Comparison of ENCODE assay signal across 8 cellular contexts in the genomic region with DNA sequence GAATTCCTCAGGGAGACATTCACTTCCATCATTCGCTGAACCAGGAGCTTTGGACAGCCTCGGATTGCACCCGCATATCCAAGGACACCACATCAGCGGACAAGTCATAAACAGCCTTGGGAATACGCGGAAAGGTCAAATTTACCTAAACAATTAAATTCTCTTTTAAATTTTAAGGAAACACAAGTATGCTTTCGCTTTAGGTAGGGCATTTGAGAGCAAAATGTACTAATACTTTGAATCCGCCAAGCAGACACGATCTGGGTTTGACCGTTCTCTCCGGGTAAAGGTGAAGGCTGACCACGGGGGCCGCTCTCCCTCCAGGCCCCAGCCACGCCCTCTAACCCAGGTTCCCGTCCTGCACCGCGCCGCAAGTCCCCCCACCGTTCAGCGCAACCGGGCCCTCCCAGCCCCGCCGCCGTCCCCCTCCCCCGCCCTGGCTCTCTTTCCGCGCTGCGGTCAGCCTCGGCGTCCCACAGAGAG. TPM values are rescaled to one million over a fixed set of nuclear protein-coding genes. Genes with fewer than 3 reads are reported as not detected.
DNase-seq lines count a peak whose midpoint lies in the region; ATAC-seq and TF ChIP-seq lines count a peak whose summit lies in the region.

No MANE protein-coding gene starts in this region.

- 0 out of 2 replicates have a peak overlapping the region, but pooled peaks have one; percentile 81 for H2AFZ ChIP-seq in Karpas-422 (ENCODE audit: low read length)
- H2AFZ ChIP-seq in parathyroid adenoma, result peak overlapping the region; percentile 92

- peak; percentile 79 for DNase-seq in GDM1 (lab: John Stamatoyannopoulos, UW)
- DNase-seq in H4 (ENCODE audit: low spot score), result peak; percentile 67
- peak; percentile 92 for DNase-seq in Karpas-422
- DNase-seq in SHP77 treated with DMSO at 0.1 percent for 48 hours (lab: John Stamatoyannopoulos, UW), result peak; percentile 75
- DNase-seq in adipocyte (ENCODE audit: low read depth), result peak; percentile 81
- peak; percentile 89 to 92 (median 90) for DNase-seq in heart left ventricle
- peak; percentile 89 for DNase-seq in ureter (ENCODE audit: low spot score)

- intact Hi-C loops in heart left ventricle (cut with DNase I), result loop anchor here in 5 of 10 donors (1.0 to 5.0 kb wide), 2 partner anchors 62 to 63 kb away; a partner anchor contains a TSS

- WGBS in heart left ventricle, 4 donors, result 1 to 4% (median 3%) methylated on average over 12 to 30 of the region's 30 CpGs

- H3K9me2 ChIP-seq in Karpas-422 (replicated peaks; ENCODE audit: insufficient read depth, low read length), result no peaks in the 10 kb centered on the region

- H3K4me3 ChIP-seq in Karpas-422 (ENCODE audit: low read length) (peak overlapping the region; percentile 93), adipocyte (ENCODE audit: low read length) (peak overlapping the region; percentile 98), heart left ventricle (peak overlapping the region; percentile 62 to 89 (median 82)), parathyroid adenoma (ENCODE audit: low read depth, low read length) (peak overlapping the region; percentile 76)

- peaks cover 34% of the 10 kb centered on the region for H3K4me1 ChIP-seq in Karpas-422 (ENCODE audit: low read length)
- peaks cover 29% of the 10 kb centered on the region for H3K4me1 ChIP-seq in adipocyte (ENCODE audit: control insufficient read depth, insufficient read depth, low read length)
- peaks cover 0 to 32% (median 21%) of the 10 kb centered on the region in 12 donors for H3K4me1 ChIP-seq in heart left ventricle
- no peaks in the 10 kb centered on the region for H3K4me1 ChIP-seq in parathyroid adenoma

- H3K27ac ChIP-seq in Karpas-422 (ENCODE audit: low read length), result peak overlapping the region; percentile 82
- H3K27ac ChIP-seq in heart left ventricle, result peak overlapping the region; percentile 79 to 98 (median 94)
- peak overlapping the region; percentile 91 for H3K27ac ChIP-seq in parathyroid adenoma

- ATAC-seq in heart left ventricle, result peak; percentile 92 to 96 (median 94)

- peak overlapping the region; percentile 79 for H3K4me2 ChIP-seq in Karpas-422 (ENCODE audit: low read depth, low read length, poor library complexity, severe bottlenecking)
- H3K4me2 ChIP-seq in parathyroid adenoma (ENCODE audit: low read length), result peak overlapping the region; percentile 90

- peaks cover 10% of the 10 kb centered on the region; the same call in 1 of the 2 replicates for H3K36me3 ChIP-seq in Karpas-422 (ENCODE audit: insufficient read depth, low read length)
- H3K36me3 ChIP-seq in adipocyte (ENCODE audit: control insufficient read depth, insufficient read depth, low read length, severe bottlenecking), result peaks cover 4% of the 10 kb centered on the region
- H3K36me3 ChIP-seq in heart left ventricle, result peaks cover 0 to 4% (median 0%) of the 10 kb centered on the region in 9 donors
- H3K36me3 ChIP-seq in parathyroid adenoma (ENCODE audit: control insufficient read depth, insufficient read depth, low read length), result no peaks in the 10 kb centered on the region

- no peaks in the 10 kb centered on the region for H3K27me3 ChIP-seq in Karpas-422 (ENCODE audit: low read length)
- no peaks in the 10 kb centered on the region for H3K27me3 ChIP-seq in adipocyte (replicated peaks; ENCODE audit: control insufficient read depth, insufficient read depth, low read length)
- H3K27me3 ChIP-seq in heart left ventricle, result no peaks in the 10 kb centered on the region
- no peaks in the 10 kb centered on the region for H3K27me3 ChIP-seq in parathyroid adenoma (ENCODE audit: control insufficient read depth, insufficient read depth, low read length)

- H4K20me1 ChIP-seq in Karpas-422 (ENCODE audit: insufficient read depth, low read depth, low read length), result no peaks in the 10 kb centered on the region

- H3K79me2 ChIP-seq in Karpas-422 (ENCODE audit: low read length), result peaks cover 44% of the 10 kb centered on the region
- no peaks in the 10 kb centered on the region for H3K79me2 ChIP-seq in parathyroid adenoma

- no peak for TF ChIP-seq POLR2A in heart left ventricle (IDR thresholded peaks at IDR 0.05)

- H3K9ac ChIP-seq in Karpas-422 (ENCODE audit: low read length) (peak overlapping the region; percentile 95), adipocyte (ENCODE audit: low read length) (peak overlapping the region; percentile 96), parathyroid adenoma (no peak overlapping the region)

- H3K9me3 ChIP-seq in Karpas-422 (ENCODE audit: low read length) (no peaks in the 10 kb centered on the region), adipocyte (ENCODE audit: control insufficient read depth, low read length) (no peaks in the 10 kb centered on the region), heart left ventricle (no peaks in the 10 kb centered on the region), parathyroid adenoma (ENCODE audit: control insufficient read depth, low read length) (no peaks in the 10 kb centered on the region)

- TF ChIP-seq CTCF in heart left ventricle (IDR thresholded peaks at IDR 0.05) (no peak), parathyroid adenoma (IDR thresholded peaks at IDR 0.05) (no peak)

RNA-seq across cellular contexts. Expression of a gene that starts 0.5 kb away (rescaled TPM):
- 11.5 and 26.5 TPM in 2 replicates for total RNA-seq in H4 (2014; rRNA removed; shearing (Covaris generic))
- 104 and 109 TPM in 2 replicates for total RNA-seq in Karpas-422 (2014; rRNA removed; shearing (Covaris generic); ENCODE audit: low replicate concordance)
- total RNA-seq in heart left ventricle, result 100 to 1,000 TPM; 149 to 371 (median 253) TPM
- 10 to 100 TPM; 45.4 to 85.5 TPM for polyA plus RNA-seq in heart left ventricle
- 51.4 TPM for total RNA-seq in ureter

Comparison
In these comparisons a context has a peak if more than half of its experiments do, and no peak if none do; other contexts are left out.
1. Peak in every context shown above with its lines: DNase-seq, ATAC-seq, H3K4me3 ChIP-seq and H3K27ac ChIP-seq.